Comparison of ENCODE assay signal across 17 cellular contexts in genomic region chr1:17607644-17608581, GRCh38.
DNase-seq lines count a peak whose midpoint lies in the region; ATAC-seq and TF ChIP-seq lines count a peak whose summit lies in the region.
"Had no signal": no experiment of that assay in that cellular context is flagged by ENCODE, and none has a peak within 500 bp of the region (broad histone marks: within the 10 kb centered on the region; RNA-seq: fewer than 3 reads in every experiment).

No MANE protein-coding gene starts in this region.

- WGBS in gastroesophageal sphincter (ENCODE audit: low coverage in 1 of 2), 2 donors, result 57% methylated on average over 1 of the region's 34 CpGs; no CpG with 5 or more reads in 1 of the 2 donors

- peaks cover 24% of the 10 kb centered on the region; the same call in 2 of the 3 replicates for H3K36me3 Mint-ChIP-seq in GM23338 (ENCODE audit: low read depth)
- H3K36me3 Mint-ChIP-seq: CD4-positive, alpha-beta memory T cell had no signal

- no peak for TF ChIP-seq POLR2A in gastroesophageal sphincter (IDR thresholded peaks at IDR 0.05)

- peaks cover 16% of the 10 kb centered on the region for H3K4me1 Mint-ChIP-seq in GM23338
- H3K4me1 Mint-ChIP-seq: B cell; CD4-positive, alpha-beta memory T cell had no signal

- peaks cover 9% of the 10 kb centered on the region for H3K27me3 Mint-ChIP-seq in GM23338 (ENCODE audit: insufficient read depth, low read depth, poor library complexity)
- H3K27me3 Mint-ChIP-seq: B cell had no signal

- no peak overlapping the region for H3K27ac Mint-ChIP-seq in GM23338
- H3K27ac Mint-ChIP-seq: B cell had no signal

- peaks cover 12% of the 10 kb centered on the region for H3F3A ChIP-seq in GM23338 (replicated peaks; ENCODE audit: low read depth)

- ATAC-seq in GM23338, result peak; percentile 10; the same call in 1 of the 3 replicates
- no peak for ATAC-seq in gastroesophageal sphincter

- H3K4me1 ChIP-seq in GM23338 (ENCODE audit: insufficient read depth) (no peaks in the 10 kb centered on the region; the same call in 1 of the 2 replicates), gastroesophageal sphincter (peaks cover 0 to 49% (median 19%) of the 10 kb centered on the region in 3 donors), osteoblast (ENCODE audit: insufficient read depth, low read length) (peaks cover 9% of the 10 kb centered on the region)
- H3K4me1 ChIP-seq: HAP-1 had no signal

- H3K4me3 ChIP-seq in GM23338 (no peak overlapping the region), gastroesophageal sphincter (no peak overlapping the region), osteoblast (ENCODE audit: insufficient read depth, low read length) (no peak overlapping the region)
- H3K4me3 ChIP-seq: HAP-1 had no signal

- no peaks in the 10 kb centered on the region; the same call in 1 of the 2 replicates for H4K20me1 ChIP-seq in GM23338 (replicated peaks; ENCODE audit: insufficient read depth)
- H4K20me1 ChIP-seq in osteoblast (ENCODE audit: insufficient read depth, low read length), result no peaks in the 10 kb centered on the region

- H2AFZ ChIP-seq in GM23338 (no peak overlapping the region), osteoblast (ENCODE audit: low read length) (no peak overlapping the region)

- no peak for TF ChIP-seq CTCF in GM23338 (conservative IDR thresholded peaks at IDR 0.05; ENCODE audit: low read depth in 2 of 2)
- TF ChIP-seq CTCF in gastroesophageal sphincter (IDR thresholded peaks at IDR 0.05), result no peak
- no peak for TF ChIP-seq CTCF in osteoblast (IDR thresholded peaks at IDR 0.05; ENCODE audit: extremely low read depth, low read depth, low read length)

- no peak overlapping the region for H3K4me3 Mint-ChIP-seq in GM23338
- H3K4me3 Mint-ChIP-seq: B cell; CD4-positive, alpha-beta memory T cell had no signal

- H3K9me2 ChIP-seq in GM23338 (ENCODE audit: insufficient read depth), result no peaks in the 10 kb centered on the region

- DNase-seq in GM23338 (ENCODE audit: low spot score) (no peak), cerebellar cortex (ENCODE audit: low spot score) (peak; percentile 53), osteoblast (ENCODE audit: insufficient read length, low spot score, missing footprints) (peak; percentile 35), NCI-H526 (lab: John Stamatoyannopoulos, UW) (no peak), NCI-H510A treated with DMSO at 0.1 percent for 48 hours (lab: John Stamatoyannopoulos, UW) (no peak), activated T-cell treated with anti-CD3 and anti-CD28 coated beads for 4 hours (no peak)
- no peak for DNase-seq in stimulated activated CD4-positive, alpha-beta T cell treated with anti-CD3 and anti-CD28 coated beads, Interleukin-2, amount 100 ng/mL, for 48 hours
- DNase-seq: CD4-positive, alpha-beta memory T cell; COR-L47; DMS79 treated with DMSO at 0.1 percent for 48 hours; EL; GDM1; GOT3 had no signal

- H3K4me2 ChIP-seq in GM23338 (no peak overlapping the region), osteoblast (ENCODE audit: insufficient read depth, low read length) (no peak overlapping the region)

- H3K36me3 ChIP-seq in GM23338 (ENCODE audit: insufficient read depth) (no peaks in the 10 kb centered on the region), gastroesophageal sphincter (peaks cover 0 to 67% of the 10 kb centered on the region in 2 donors), osteoblast (ENCODE audit: insufficient read depth, low read length) (peaks cover 6% of the 10 kb centered on the region)
- H3K36me3 ChIP-seq: HAP-1 had no signal

- H3K9me3 Mint-ChIP-seq in GM23338, result no peaks in the 10 kb centered on the region
- H3K9me3 Mint-ChIP-seq: CD4-positive, alpha-beta memory T cell had no signal

- H3K9me3 ChIP-seq in gastroesophageal sphincter (no peaks in the 10 kb centered on the region), osteoblast (ENCODE audit: low read depth, low read length) (no peaks in the 10 kb centered on the region)
- H3K9me3 ChIP-seq: HAP-1 had no signal

- H3K27me3 ChIP-seq in GM23338 (ENCODE audit: insufficient read depth), result no peaks in the 10 kb centered on the region
- no peaks in the 10 kb centered on the region for H3K27me3 ChIP-seq in gastroesophageal sphincter
- no peaks in the 10 kb centered on the region for H3K27me3 ChIP-seq in osteoblast (ENCODE audit: insufficient read depth, low read length)

- no peak for TF ChIP-seq EP300 in gastroesophageal sphincter (IDR thresholded peaks at IDR 0.05)

- H3K79me2 ChIP-seq in GM23338 (replicated peaks; ENCODE audit: insufficient read depth) (no peaks in the 10 kb centered on the region), osteoblast (ENCODE audit: insufficient read depth, low read length) (no peaks in the 10 kb centered on the region)

- H3K27ac ChIP-seq in GM23338 (ENCODE audit: low read depth), result peak overlapping the region; percentile 72; the same call in 1 of the 2 replicates
- H3K27ac ChIP-seq in gastroesophageal sphincter, result peak overlapping the region in 3 of 4 donors; percentile 3 to 83 (median 80)
- no peak overlapping the region for H3K27ac ChIP-seq in osteoblast (ENCODE audit: low read depth, low read length)
- H3K27ac ChIP-seq: C4-2B had no signal

TF ChIP-seq in GM23338, 12 proteins besides CTCF, POLR2A, EP300 and RAD21 (continues in another document):
- TF ChIP-seq JUNB (IDR thresholded peaks at IDR 0.05; ENCODE audit: unreplicated experiment), result no peak
- no peak for TF ChIP-seq ZNF114 (CRISPR knock-in tag; IDR thresholded peaks at IDR 0.05)
- TF ChIP-seq NANOG (IDR thresholded peaks at IDR 0.05; ENCODE audit: borderline replicate concordance), result no peak
- TF ChIP-seq ZNF462 (CRISPR knock-in tag; IDR thresholded peaks at IDR 0.05), result no peak
- no peak for TF ChIP-seq EZH2 (IDR thresholded peaks at IDR 0.05; ENCODE audit: low read depth, unreplicated experiment)
- TF ChIP-seq ZNF331 (CRISPR knock-in tag; IDR thresholded peaks at IDR 0.05; ENCODE audit: low read depth), result no peak
- no peak for TF ChIP-seq ETS1 (IDR thresholded peaks at IDR 0.05)
- no peak for TF ChIP-seq EZH2phosphoT487 (IDR thresholded peaks at IDR 0.05; ENCODE audit: unreplicated experiment)

Comparison
In these comparisons a context has a peak if more than half of its experiments do, and no peak if none do; other contexts are left out.
1. DNase-seq: peak in cerebellar cortex (single experiment) and osteoblast (single experiment); none in GM23338 (single experiment), NCI-H526 (0 of 2), NCI-H510A treated with DMSO at 0.1 percent for 48 hours (single experiment), stimulated activated CD4-positive, alpha-beta T cell treated with anti-CD3 and anti-CD28 coated beads, Interleukin-2, amount 100 ng/mL, for 48 hours (0 of 2) and activated T-cell treated with anti-CD3 and anti-CD28 coated beads for 4 hours (single experiment).